Comparison of ENCODE assay signal across 14 cellular contexts in genomic region chr7:46752881-46753366, GRCh38.
DNase-seq lines count a peak whose midpoint lies in the region; ATAC-seq and TF ChIP-seq lines count a peak whose summit lies in the region.
"Had no signal": no experiment of that assay in that cellular context is flagged by ENCODE, and none has a peak within 500 bp of the region (broad histone marks: within the 10 kb centered on the region; RNA-seq: fewer than 3 reads in every experiment).

No MANE protein-coding gene starts in this region.

- H3K4me2 ChIP-seq in hepatocyte, result peak overlapping the region; percentile 29

- H3K9me3 ChIP-seq in ascending aorta (no peaks in the 10 kb centered on the region), hepatocyte (ENCODE audit: low read depth) (no peaks in the 10 kb centered on the region), body of pancreas (no peaks in the 10 kb centered on the region)
- H3K9me3 ChIP-seq: heart left ventricle, suprapubic skin had no signal

- H3K36me3 ChIP-seq in ascending aorta, result no peaks in the 10 kb centered on the region
- H3K36me3 ChIP-seq in hepatocyte (replicated peaks; ENCODE audit: insufficient read depth, low read depth), result no peaks in the 10 kb centered on the region
- H3K36me3 ChIP-seq in body of pancreas (replicated peaks in 1 of 2; ENCODE audit: insufficient read depth in 1 of 2, low read depth in 2 of 2), result no peaks in the 10 kb centered on the region
- H3K36me3 ChIP-seq: heart left ventricle, suprapubic skin had no signal

- H3K79me2 ChIP-seq in hepatocyte, result no peaks in the 10 kb centered on the region

- no peak for TF ChIP-seq CTCF in ascending aorta (IDR thresholded peaks at IDR 0.05)
- no peak for TF ChIP-seq CTCF in hepatocyte (IDR thresholded peaks at IDR 0.05; ENCODE audit: poor library complexity)
- TF ChIP-seq CTCF in body of pancreas (IDR thresholded peaks at IDR 0.05), result no peak

- no peak for TF ChIP-seq POLR2A in body of pancreas (IDR thresholded peaks at IDR 0.05)

- no peak overlapping the region for H2AFZ ChIP-seq in hepatocyte

- H3K4me1 ChIP-seq in ascending aorta (peaks cover 9 to 39% of the 10 kb centered on the region in 2 donors), hepatocyte (ENCODE audit: insufficient read depth) (peaks cover 13% of the 10 kb centered on the region), body of pancreas (no peaks in the 10 kb centered on the region)

- intact Hi-C loops in ascending aorta (cut with DNase I), result loop anchor here (1.0 to 10.0 kb wide), 8 partner anchors 10 to 1012 kb away; partner anchors contain the start of gene IGFBP3
- intact Hi-C loops in body of pancreas (cut with DNase I), result no loop called here

- H3K9me2 ChIP-seq in hepatocyte (replicated peaks; ENCODE audit: insufficient read depth), result no peaks in the 10 kb centered on the region

- WGBS in hepatocyte (ENCODE audit: low lambda C conversion rate, missing lambda C conversion rate), result 76% methylated on average over 3 of the region's 3 CpGs
- 53 to 56% methylated on average over 3 of the region's 3 CpGs for WGBS in body of pancreas, 2 donors

- H3K4me3 ChIP-seq in ascending aorta (no peak overlapping the region), hepatocyte (no peak overlapping the region), body of pancreas (no peak overlapping the region)
- H3K4me3 ChIP-seq: heart left ventricle, suprapubic skin had no signal

- ATAC-seq in HG03135 (IDR thresholded peaks at IDR 0.05; ENCODE audit: unreplicated experiment) (no peak), body of pancreas (no peak)
- ATAC-seq: natural killer cell had no signal

- H3K27me3 ChIP-seq in ascending aorta, result no peaks in the 10 kb centered on the region
- no peaks in the 10 kb centered on the region for H3K27me3 ChIP-seq in hepatocyte
- no peaks in the 10 kb centered on the region for H3K27me3 ChIP-seq in body of pancreas
- H3K27me3 ChIP-seq: heart left ventricle, suprapubic skin had no signal

- DNase-seq in SIG-M5 treated with dmso at 0.1 percent for 504 hours (lab: John Stamatoyannopoulos, UW; ENCODE audit: unreplicated experiment) (peak; percentile 13), SIG-M5 (lab: John Stamatoyannopoulos, UW) (no peak), ascending aorta (ENCODE audit: low spot score in 2 of 2) (no peak), hepatocyte (ENCODE audit: low spot score) (no peak), NCI-H1105 treated with DMSO at 0.1 percent for 48 hours (lab: John Stamatoyannopoulos, UW) (no peak), inferior parietal cortex (ENCODE audit: extremely low spot score) (no peak), body of pancreas (no peak)
- DNase-seq: 8988T; heart left ventricle; natural killer cell; NCI-H2227 treated with DMSO at 0.1 percent for 48 hours; stimulated activated CD4-positive, alpha-beta T cell treated with anti-CD3 and anti-CD28 coated beads, Interleukin-2, amount 100 ng/mL, for 48 hours had no signal

- H3K27ac ChIP-seq in ascending aorta (peak overlapping the region; percentile 83 to 84), hepatocyte (no peak overlapping the region), body of pancreas (no peak overlapping the region)
- H3K27ac ChIP-seq: heart left ventricle had no signal

- H4K20me1 ChIP-seq in hepatocyte (ENCODE audit: insufficient read depth, poor library complexity, severe bottlenecking), result no peaks in the 10 kb centered on the region

Comparison
In these comparisons a context has a peak if more than half of its experiments do, and no peak if none do; other contexts are left out.
1. H3K27ac ChIP-seq: peak in ascending aorta (2 of 2); none in hepatocyte (single experiment) and body of pancreas (0 of 4).